ENCODE assay signal across 27 cellular contexts in genomic region chr4:33974270-33974669, GRCh38.
"Had no signal": no experiment of that assay in that cellular context is flagged by ENCODE, and none has a peak within 500 bp of the region (broad histone marks: within the 10 kb centered on the region; RNA-seq: fewer than 3 reads in every experiment).

No MANE protein-coding gene starts in this region.

- H3K4me1 ChIP-seq: pancreas, psoas muscle, right lobe of liver, sigmoid colon, stomach, tibial nerve, upper lobe of left lung, vagina had no signal

- H3K27me3 Mint-ChIP-seq: natural killer cell treated with Interleukin-12 subunit alpha and Interleukin-12 subunit beta and Interleukin-15 and Interleukin-18, amount 100 ng/mL, for 72 hours; stimulated activated naive B cell treated with anti-CD40 and anti-IgM and Interleukin-4, amounts not matched to agents 10 μg/mL and 1 μg/mL and 100 μg/mL, for 72 hours; stimulated activated naive CD8-positive, alpha-beta T cell treated with anti-CD3 and anti-CD28 coated beads, Interleukin-15, Interleukin-2, amounts not matched to agents 100 ng/mL and 50 ng/mL, for 24 hours had no signal

- H3K4me3 Mint-ChIP-seq: natural killer cell treated with Interleukin-12 subunit alpha and Interleukin-12 subunit beta and Interleukin-15 and Interleukin-18, amount 100 ng/mL, for 72 hours; nephron progenitor cell; neural crest cell; stimulated activated effector memory CD8-positive, alpha-beta T cell treated with anti-CD3 and anti-CD28 coated beads, Interleukin-12 subunit alpha, Interleukin-12 subunit beta, amount 100 ng/mL, for 72 hours; stimulated activated naive B cell treated with anti-CD40 and anti-IgM and Interleukin-4, amounts not matched to agents 10 μg/mL and 1 μg/mL and 100 μg/mL, for 72 hours; stimulated activated naive CD8-positive, alpha-beta T cell treated with anti-CD3 and anti-CD28 coated beads, Interleukin-15, Interleukin-2, amounts not matched to agents 100 ng/mL and 50 ng/mL, for 24 hours had no signal

- H3K9me3 ChIP-seq: neutrophil, pancreas, right lobe of liver, sigmoid colon, thoracic aorta, thyroid gland, upper lobe of left lung, vagina had no signal

- H3K27me3 ChIP-seq: neutrophil, pancreas, right lobe of liver, sigmoid colon, stomach, thyroid gland, tibial nerve, upper lobe of left lung, vagina had no signal

- H3K4me3 ChIP-seq: pancreas, psoas muscle, right lobe of liver, sigmoid colon, stomach, thoracic aorta, thyroid gland, tibial nerve, upper lobe of left lung, vagina had no signal

- DNase-seq: nephron progenitor cell; nucleus accumbens; pancreas; psoas muscle; right cardiac atrium; right lobe of liver; sigmoid colon; small intestine; stimulated activated CD4-positive, alpha-beta T cell treated with anti-CD3 and anti-CD28 coated beads, Interleukin-15, amount 100 ng/mL, for 24 hours; stimulated activated CD4-positive, alpha-beta T cell treated with anti-CD3 and anti-CD28 coated beads, Interleukin-2, amount 100 ng/mL, for 24 hours; stimulated activated CD4-positive, alpha-beta T cell treated with anti-CD3 and anti-CD28 coated beads, Interleukin-2, amount 100 ng/mL, for 48 hours; stimulated activated CD4-positive, alpha-beta T cell treated with anti-CD3 and anti-CD28 coated beads, Interleukin-4, amount 100 ng/mL, for 24 hours; stimulated activated naive B cell treated with anti-CD40 and anti-IgM and Interleukin-4, amounts not matched to agents 10 μg/mL and 1 μg/mL and 100 μg/mL, for 72 hours; stimulated activated naive CD4-positive, alpha-beta T cell treated with Interleukin-2 at 50 U/mL for 16 hours; stomach; thyroid gland; trophoblast cell; upper lobe of left lung had no signal

- H3K36me3 Mint-ChIP-seq: natural killer cell treated with Interleukin-12 subunit alpha and Interleukin-12 subunit beta and Interleukin-15 and Interleukin-18, amount 100 ng/mL, for 72 hours; stimulated activated effector memory CD8-positive, alpha-beta T cell treated with anti-CD3 and anti-CD28 coated beads, Interleukin-12 subunit alpha, Interleukin-12 subunit beta, amount 100 ng/mL, for 72 hours; stimulated activated naive B cell treated with anti-CD40 and anti-IgM and Interleukin-4, amounts not matched to agents 10 μg/mL and 1 μg/mL and 100 μg/mL, for 72 hours had no signal

- H3K36me3 ChIP-seq: neutrophil, pancreas, right lobe of liver, sigmoid colon, stomach, thoracic aorta, thyroid gland, tibial nerve, upper lobe of left lung, vagina had no signal

- H3K27ac ChIP-seq: neutrophil, pancreas, psoas muscle, right lobe of liver, sigmoid colon, stomach, thoracic aorta, thyroid gland, tibial nerve, upper lobe of left lung, vagina had no signal

- ATAC-seq: natural killer cell treated with Interleukin-12 subunit alpha and Interleukin-12 subunit beta and Interleukin-15 and Interleukin-18, amount 100 ng/mL, for 72 hours; pancreas; psoas muscle; right cardiac atrium; right lobe of liver; stimulated activated effector memory CD8-positive, alpha-beta T cell treated with anti-CD3 and anti-CD28 coated beads, Interleukin-12 subunit alpha, Interleukin-12 subunit beta, amount 100 ng/mL, for 72 hours; stimulated activated naive B cell treated with anti-CD40 and anti-IgM and Interleukin-4, amounts not matched to agents 10 μg/mL and 1 μg/mL and 100 μg/mL, for 72 hours had no signal

- FAIRE-seq: pancreas, small intestine, urothelium cell line had no signal

- H3K4me1 Mint-ChIP-seq: nephron progenitor cell; neural crest cell; stimulated activated effector memory CD8-positive, alpha-beta T cell treated with anti-CD3 and anti-CD28 coated beads, Interleukin-12 subunit alpha, Interleukin-12 subunit beta, amount 100 ng/mL, for 72 hours; stimulated activated naive B cell treated with anti-CD40 and anti-IgM and Interleukin-4, amounts not matched to agents 10 μg/mL and 1 μg/mL and 100 μg/mL, for 72 hours had no signal

- H3K27ac Mint-ChIP-seq: natural killer cell treated with Interleukin-12 subunit alpha and Interleukin-12 subunit beta and Interleukin-15 and Interleukin-18, amount 100 ng/mL, for 72 hours; nephron progenitor cell; stimulated activated effector memory CD8-positive, alpha-beta T cell treated with anti-CD3 and anti-CD28 coated beads, Interleukin-12 subunit alpha, Interleukin-12 subunit beta, amount 100 ng/mL, for 72 hours; stimulated activated naive B cell treated with anti-CD40 and anti-IgM and Interleukin-4, amounts not matched to agents 10 μg/mL and 1 μg/mL and 100 μg/mL, for 72 hours; stimulated activated naive CD8-positive, alpha-beta T cell treated with anti-CD3 and anti-CD28 coated beads, Interleukin-15, Interleukin-2, amounts not matched to agents 100 ng/mL and 50 ng/mL, for 24 hours had no signal
